14 cellular contexts compared by ENCODE assay signal in the genomic region with DNA sequence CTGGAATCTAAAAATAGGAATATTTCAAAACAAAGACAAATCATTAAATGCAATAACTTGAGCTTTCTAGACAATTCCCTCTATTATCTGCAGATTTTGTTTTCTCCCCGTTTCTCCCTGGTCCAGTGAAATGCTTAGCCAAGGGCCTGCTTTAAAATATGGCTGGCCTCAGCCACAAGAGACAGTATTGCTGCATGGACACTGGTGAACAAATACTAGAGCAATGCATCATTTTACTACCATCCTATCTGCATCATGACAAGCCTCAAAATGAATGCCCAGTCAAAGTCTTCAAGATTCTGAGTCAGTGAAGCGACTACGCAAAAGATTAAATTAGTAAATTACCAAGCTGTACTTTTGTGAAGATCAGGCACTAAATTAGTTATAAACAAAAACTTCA.
A peak's percentile ranks its signal among the peaks of the same experiment; 100 is the strongest.
DNase-seq lines count a peak whose midpoint lies in the region; ATAC-seq and TF ChIP-seq lines count a peak whose summit lies in the region.
"Had no signal": no experiment of that assay in that cellular context is flagged by ENCODE, and none has a peak within 500 bp of the region (broad histone marks: within the 10 kb centered on the region; RNA-seq: fewer than 3 reads in every experiment).

No MANE protein-coding gene starts in this region.

- no peak overlapping the region for H3K4me2 ChIP-seq in fibroblast of lung (ENCODE audit: extremely low read depth, insufficient read depth, low read length)

- H3K27ac ChIP-seq in fibroblast of lung (ENCODE audit: insufficient read depth, low read length): no peak overlapping the region
- H3K27ac ChIP-seq: gastrocnemius medialis had no signal

- ATAC-seq in GM19324 (IDR thresholded peaks at IDR 0.05; ENCODE audit: low FRiP score, unreplicated experiment): no peak

- no peaks in the 10 kb centered on the region for H3K9me3 ChIP-seq in fibroblast of lung (ENCODE audit: control insufficient read depth, insufficient read depth, low read depth, low read length)
- H3K9me3 ChIP-seq: gastrocnemius medialis had no signal

- in situ Hi-C loops in SK-MEL-5 (cut with HindIII; ENCODE audit: low pct_unique_long_range_greater_than_20kb, low sequenced_read_pairs): no loop called here

- DNase-seq in GM04503 (ENCODE audit: low read depth): peak; percentile 38
- peak; percentile 38 for DNase-seq in SK-MEL-5 (ENCODE audit: low read depth, low spot score)
- DNase-seq in fibroblast of lung (ENCODE audit: low read depth in 2 of 2): peak; percentile 17 to 69
- DNase-seq in skeletal muscle cell (ENCODE audit: low read depth): peak; percentile 25
- no peak for DNase-seq in NCI-H146 treated with DMSO at 0.1 percent for 48 hours (lab: John Stamatoyannopoulos, UW; ENCODE audit: unreplicated experiment)
- DNase-seq in stimulated activated CD4-positive, alpha-beta T cell treated with anti-CD3 and anti-CD28 coated beads, Interleukin-12 subunit alpha, Interleukin-12 subunit beta, amount 100 ng/mL, for 4 hours: no peak
- no peak for DNase-seq in NCI-H2081 (lab: John Stamatoyannopoulos, UW)
- DNase-seq: activated CD4-positive, CD25-positive, alpha-beta regulatory T cell; activated T-cell treated with anti-CD3 and anti-CD28 coated beads, Interleukin-2, amount 50 U/mL, for 24 hours; central memory CD4-positive, alpha-beta T cell; gastrocnemius medialis; NCI-H1092; NCI-H69 had no signal

- no peaks in the 10 kb centered on the region for H3K4me1 ChIP-seq in fibroblast of lung (ENCODE audit: control insufficient read depth, extremely low read depth, insufficient read depth, low read length)

- no peak overlapping the region for H2AFZ ChIP-seq in fibroblast of lung (ENCODE audit: low read length)

- H3K36me3 ChIP-seq in fibroblast of lung (ENCODE audit: control insufficient read depth, insufficient read depth, low read length): no peaks in the 10 kb centered on the region
- H3K36me3 ChIP-seq: gastrocnemius medialis had no signal

- H3K4me3 ChIP-seq in fibroblast of lung (replicated peaks in 1 of 4; ENCODE audit: control extremely low read depth in 1 of 4, insufficient read depth in 1 of 4, low read depth in 3 of 4, low read length in 4 of 4) (no peak overlapping the region), skeletal muscle cell (ENCODE audit: low read depth, low read length) (no peak overlapping the region)
- H3K4me3 ChIP-seq: gastrocnemius medialis had no signal

- peak; percentile 11 to 27 for TF ChIP-seq CTCF in fibroblast of lung (conservative IDR thresholded peaks at IDR 0.05 in 1 of 2, IDR thresholded peaks at IDR 0.05 in 1 of 2; ENCODE audit: low read depth in 1 of 2, low read length in 2 of 2)

- no peak overlapping the region for H3K9ac ChIP-seq in fibroblast of lung (ENCODE audit: insufficient read depth, low read length)

- no peaks in the 10 kb centered on the region for H3K27me3 ChIP-seq in fibroblast of lung (ENCODE audit: control insufficient read depth, insufficient read depth, low read length)
- H3K27me3 ChIP-seq: gastrocnemius medialis had no signal

- no peaks in the 10 kb centered on the region for H4K20me1 ChIP-seq in fibroblast of lung (ENCODE audit: control insufficient read depth, extremely low read depth, insufficient read depth, low read length)

- H3K79me2 ChIP-seq in fibroblast of lung (ENCODE audit: control insufficient read depth, insufficient read depth, low read length): peaks cover 42% of the 10 kb centered on the region

Comparison
In these comparisons a context has a peak if more than half of its experiments do, and no peak if none do; other contexts are left out.
1. DNase-seq: peak in GM04503 (single experiment), SK-MEL-5 (single experiment), fibroblast of lung (2 of 2) and skeletal muscle cell (single experiment); none in NCI-H146 treated with DMSO at 0.1 percent for 48 hours (single experiment), stimulated activated CD4-positive, alpha-beta T cell treated with anti-CD3 and anti-CD28 coated beads, Interleukin-12 subunit alpha, Interleukin-12 subunit beta, amount 100 ng/mL, for 4 hours (single experiment) and NCI-H2081 (0 of 2).